Comparison of ENCODE assay signal across 7 cellular contexts in genomic region chr7:155763721-155764431, GRCh38. TPM values are rescaled to one million over a fixed set of nuclear protein-coding genes. Genes with fewer than 3 reads are reported as not detected.
DNase-seq lines count a peak whose midpoint lies in the region; ATAC-seq, FAIRE-seq and TF ChIP-seq lines count a peak whose summit lies in the region.

No MANE protein-coding gene starts in this region.

- WGBS in prostate gland = 67% methylated on average over 26 of the region's 27 CpGs

- peak overlapping the region; percentile 80 for H3K27ac Mint-ChIP-seq in astrocyte (ENCODE audit: unreplicated experiment)
- peak overlapping the region; percentile 99 for H3K27ac Mint-ChIP-seq in nephron progenitor cell

- H3K36me3 ChIP-seq in Peyer's patch = peaks cover 0 to 51% (median 0%) of the 10 kb centered on the region in 3 donors
- H3K36me3 ChIP-seq in astrocyte (ENCODE audit: insufficient read depth, low read length) = peaks cover 12% of the 10 kb centered on the region
- H3K36me3 ChIP-seq in prostate gland = no peaks in the 10 kb centered on the region

- peak overlapping the region; percentile 50 for H3K9ac ChIP-seq in astrocyte (ENCODE audit: low read length)

- H3K4me3 ChIP-seq in Peyer's patch = no peak overlapping the region
- no peak overlapping the region for H3K4me3 ChIP-seq in astrocyte (ENCODE audit: insufficient read depth, low read depth, low read length)
- H3K4me3 ChIP-seq in prostate gland = no peak overlapping the region

- H3K27me3 ChIP-seq in Peyer's patch (no peaks in the 10 kb centered on the region), astrocyte (ENCODE audit: insufficient read depth, low read length) (no peaks in the 10 kb centered on the region), prostate gland (replicated peaks; ENCODE audit: insufficient read depth) (no peaks in the 10 kb centered on the region)

- peaks cover 39% of the 10 kb centered on the region for H3K79me2 ChIP-seq in astrocyte (ENCODE audit: insufficient read depth, low read length)

- DNase-seq in Peyer's patch (peak in 2 of 3 donors; percentile 41 to 67), astrocyte (ENCODE audit: low read depth) (peak; percentile 4), nephron progenitor cell (no peak), cerebellar nuclear complex (lab: John Stamatoyannopoulos, UW) (no peak), prostate gland (ENCODE audit: low spot score) (no peak)

- no peak for FAIRE-seq in astrocyte (lab: Jason Lieb, UNC)

- ATAC-seq in GM21576 (IDR thresholded peaks at IDR 0.05; ENCODE audit: unreplicated experiment) (peak; percentile 67), HG03280 (IDR thresholded peaks at IDR 0.05; ENCODE audit: unreplicated experiment) (no peak)

- TF ChIP-seq CTCF in Peyer's patch (IDR thresholded peaks at IDR 0.05) = no peak
- TF ChIP-seq CTCF in astrocyte (IDR thresholded peaks at IDR 0.05; ENCODE audit: insufficient read depth, low read depth, low read length) = no peak
- TF ChIP-seq CTCF in nephron progenitor cell (IDR thresholded peaks at IDR 0.05) = no peak
- TF ChIP-seq CTCF in prostate gland (IDR thresholded peaks at IDR 0.05) = no peak

- H2AFZ ChIP-seq in astrocyte (ENCODE audit: low read depth, low read length) = no peak overlapping the region

- H3K4me3 Mint-ChIP-seq in astrocyte (ENCODE audit: unreplicated experiment) = no peak overlapping the region
- no peak overlapping the region for H3K4me3 Mint-ChIP-seq in nephron progenitor cell

- peaks cover 12% of the 10 kb centered on the region for H3K4me1 Mint-ChIP-seq in astrocyte (ENCODE audit: low read depth, unreplicated experiment)
- peaks cover 27% of the 10 kb centered on the region for H3K4me1 Mint-ChIP-seq in nephron progenitor cell

- no peaks in the 10 kb centered on the region for H3K9me3 ChIP-seq in Peyer's patch
- no peaks in the 10 kb centered on the region for H3K9me3 ChIP-seq in astrocyte (ENCODE audit: insufficient read depth, low read depth, low read length)
- H3K9me3 ChIP-seq in prostate gland = no peaks in the 10 kb centered on the region

- H3K36me3 Mint-ChIP-seq in astrocyte (ENCODE audit: low read depth, unreplicated experiment) (peaks cover 13% of the 10 kb centered on the region), nephron progenitor cell (ENCODE audit: low read depth) (peaks cover 64% of the 10 kb centered on the region)

- H4K20me1 ChIP-seq in astrocyte (ENCODE audit: insufficient read depth, low read length) = peaks cover 76% of the 10 kb centered on the region

- intact Hi-C loops in prostate gland (cut with DNase I) = loop anchor here (10.0 kb wide), 1 partner anchor 839 kb away; no protein-coding TSS in a partner anchor

- H3K4me1 ChIP-seq in Peyer's patch = peaks cover 0 to 14% (median 3%) of the 10 kb centered on the region in 4 donors
- peaks cover 8% of the 10 kb centered on the region for H3K4me1 ChIP-seq in astrocyte (ENCODE audit: insufficient read depth, low read length)
- no peaks in the 10 kb centered on the region for H3K4me1 ChIP-seq in prostate gland (replicated peaks)

- peak overlapping the region; percentile 9 to 71 (median 56) for H3K27ac ChIP-seq in Peyer's patch
- peak overlapping the region; percentile 55 for H3K27ac ChIP-seq in astrocyte (ENCODE audit: low read depth, low read length)
- no peak overlapping the region for H3K27ac ChIP-seq in prostate gland

- peak overlapping the region; percentile 43 for H3K4me2 ChIP-seq in astrocyte (ENCODE audit: low read length)

- TF ChIP-seq POLR2A in Peyer's patch (IDR thresholded peaks at IDR 0.05) = no peak
- no peak for TF ChIP-seq POLR2A in prostate gland (IDR thresholded peaks at IDR 0.05)

- H3K9me3 Mint-ChIP-seq in astrocyte (ENCODE audit: unreplicated experiment) (no peaks in the 10 kb centered on the region), nephron progenitor cell (peaks cover 19% of the 10 kb centered on the region)

- H3K27me3 Mint-ChIP-seq in astrocyte (ENCODE audit: low read depth, unreplicated experiment) (no peaks in the 10 kb centered on the region), nephron progenitor cell (ENCODE audit: low read depth, poor library complexity) (no peaks in the 10 kb centered on the region)

RNA-seq across cellular contexts. Expression of gene SHH, which starts 48.4 kb away (rescaled TPM):
- 1 to 10 TPM in 3 of 4 donors, not detected in 1; 1.4 to 2.5 (median 2.1) TPM for total RNA-seq in Peyer's patch
- total RNA-seq in astrocyte = 0.16 and 0.79 TPM in 2 replicates
- total RNA-seq in prostate gland = 1 to 10 TPM in 1 of 2 donors, under 1 TPM in 1; 0.32 to 1.2 TPM

Comparison
In these comparisons a context has a peak if more than half of its experiments do, and no peak if none do; other contexts are left out.
1. DNase-seq: peak in Peyer's patch (2 of 3) and astrocyte (single experiment); none in nephron progenitor cell (single experiment), cerebellar nuclear complex (0 of 2) and prostate gland (single experiment).
2. H3K27ac ChIP-seq: peak in Peyer's patch (4 of 4) and astrocyte (single experiment); none in prostate gland (0 of 2).